17 cellular contexts compared by ENCODE assay signal in genomic region chr22:25758316-25758715, GRCh38. TPM values are rescaled to one million over a fixed set of nuclear protein-coding genes. Genes with fewer than 3 reads are reported as not detected.
"Had no signal": no experiment of that assay in that cellular context is flagged by ENCODE, and none has a peak within 500 bp of the region (broad histone marks: within the 10 kb centered on the region; RNA-seq: fewer than 3 reads in every experiment).

No MANE protein-coding gene starts in this region.

- FAIRE-seq: kidney had no signal

- H3K4me3 ChIP-seq: prostate gland, right lobe of liver, tibial artery had no signal

- H3K36me3 ChIP-seq: prostate gland, right lobe of liver, tibial artery had no signal

- H3K9me3 ChIP-seq: prostate gland, right lobe of liver, tibial artery had no signal

- DNase-seq: activated CD4-positive, alpha-beta T cell treated with anti-CD3 and anti-CD28 coated beads, Interleukin-2, amount 10 ng/mL, durations not matched to agents 24 days and 14 days; activated CD4-positive, CD25-positive, alpha-beta regulatory T cell; activated CD8-positive, alpha-beta memory T cell treated with anti-CD3 and anti-CD28 coated beads, Interleukin-2, amount 50 U/mL, for 4 hours; activated CD8-positive, alpha-beta T cell treated with anti-CD3 and anti-CD28 coated beads, Interleukin-2, amount 10 ng/mL, durations not matched to agents 7 days and 5 days; activated gamma-delta T cell treated with Interleukin-2 at 50 U/mL for 16 hours; activated naive CD8-positive, alpha-beta T cell treated with anti-CD3 and anti-CD28 coated beads for 36 hours; amygdala; effector memory CD8-positive, alpha-beta T cell; kidney; left ventricle myocardium superior; mesenchymal stem cell; occipital lobe; right lobe of liver; stimulated activated CD4-positive, alpha-beta T cell treated with anti-CD3 and anti-CD28 coated beads, Interleukin-1b, Interleukin-23, amount 100 ng/mL, for 48 hours; tibial artery had no signal

- H3K4me1 ChIP-seq: prostate gland, right lobe of liver had no signal

- H3K27me3 ChIP-seq: right lobe of liver, tibial artery had no signal

- H3K27ac ChIP-seq: prostate gland, right lobe of liver had no signal

RNA-seq across cellular contexts. Expression of gene MYO18B, which starts 16.3 kb away (rescaled TPM):
- total RNA-seq: epithelial cell of proximal tubule had no signal
